8 cellular contexts compared by ENCODE assay signal in genomic region chr3:53073553-53074365, GRCh38. TPM values are rescaled to one million over a fixed set of nuclear protein-coding genes. Genes with fewer than 3 reads are reported as not detected.
DNase-seq lines count a peak whose midpoint lies in the region; ATAC-seq and TF ChIP-seq lines count a peak whose summit lies in the region.

No MANE protein-coding gene starts in this region.

- H3K4me1 ChIP-seq in SJCRH30 (peaks cover 4% of the 10 kb centered on the region; the same call in 1 of the 2 replicates), foreskin keratinocyte (no peaks in the 10 kb centered on the region)

- no peaks in the 10 kb centered on the region for H3K36me3 ChIP-seq in SJCRH30

- H3K27ac ChIP-seq in SJCRH30 (no peak overlapping the region), foreskin keratinocyte (no peak overlapping the region)

- no peak for TF ChIP-seq CTCF in GM12875 (IDR thresholded peaks at IDR 0.05; ENCODE audit: borderline replicate concordance, insufficient read depth, low read depth, low read length)
- TF ChIP-seq CTCF in foreskin keratinocyte (conservative IDR thresholded peaks at IDR 0.05): no peak

- ATAC-seq in foreskin keratinocyte (peak; percentile 13), GM18870 (IDR thresholded peaks at IDR 0.05; ENCODE audit: unreplicated experiment) (no peak), GM21423 (IDR thresholded peaks at IDR 0.05; ENCODE audit: unreplicated experiment) (no peak)

- H3K9me3 ChIP-seq in SJCRH30 (replicated peaks): no peaks in the 10 kb centered on the region

- H3K4me3 ChIP-seq in GM12875 (ENCODE audit: low read depth, low read length): peak overlapping the region; percentile 74
- peak overlapping the region; percentile 55 for H3K4me3 ChIP-seq in SJCRH30

- H3K27me3 ChIP-seq in SJCRH30: no peaks in the 10 kb centered on the region
- no peaks in the 10 kb centered on the region for H3K27me3 ChIP-seq in foreskin keratinocyte

- DNase-seq in SJCRH30 (no peak), foreskin keratinocyte (no peak), retina (peak; percentile 48), HT-29 (ENCODE audit: low spot score) (no peak), hippocampal formation (lab: John Stamatoyannopoulos, UW) (no peak)

RNA-seq across cellular contexts. Expression of gene SFMBT1, which starts 27.9 kb away (rescaled TPM):
- total RNA-seq in SJCRH30 (2014; rRNA removed; shearing (Covaris generic)): 13.9 and 15.4 TPM in 2 replicates
- total RNA-seq in foreskin keratinocyte: 8.1 and 8.2 TPM in 2 replicates
- polyA plus RNA-seq in foreskin keratinocyte: 1.6 and 2.1 TPM in 2 replicates
- 20.2 and 23.0 TPM in 2 replicates for total RNA-seq in HT-29 (2014; rRNA removed; shearing (Covaris generic))

RNA-seq across cellular contexts. Expression of gene RFT1, which starts 56.5 kb away (rescaled TPM):
- total RNA-seq in SJCRH30 (2014; rRNA removed; shearing (Covaris generic)): 20.6 and 22.0 TPM in 2 replicates
- total RNA-seq in foreskin keratinocyte: 30.1 and 36.0 TPM in 2 replicates
- polyA plus RNA-seq in foreskin keratinocyte: 27.9 and 34.1 TPM in 2 replicates
- total RNA-seq in HT-29 (2014; rRNA removed; shearing (Covaris generic)): 10.6 and 12.0 TPM in 2 replicates
